1 cellular context compared by ENCODE assay signal in genomic region chr2:203019142-203019541, GRCh38.
TF ChIP-seq lines count a peak whose summit lies in the region.

No MANE protein-coding gene starts in this region.

TF ChIP-seq in HepG2, 621 proteins besides CTCF, POLR2A, EP300 and RAD21:
- TF ChIP-seq LCORL (IDR thresholded peaks at IDR 0.05) (no peak), LCORL (CRISPR knock-in tag; IDR thresholded peaks at IDR 0.05) (no peak), SALL2 (CRISPR knock-in tag; IDR thresholded peaks at IDR 0.05) (no peak), THAP7 (CRISPR knock-in tag; IDR thresholded peaks at IDR 0.05) (no peak), MZF1 (CRISPR knock-in tag; IDR thresholded peaks at IDR 0.05; ENCODE audit: borderline replicate concordance) (no peak), BATF2 (CRISPR knock-in tag; IDR thresholded peaks at IDR 0.05) (no peak), ZNF781 (CRISPR knock-in tag; IDR thresholded peaks at IDR 0.05; ENCODE audit: borderline replicate concordance, not compliant biosample characterization) (no peak), ZNF441 (CRISPR knock-in tag; IDR thresholded peaks at IDR 0.05; ENCODE audit: borderline replicate concordance) (no peak), ARID2 (CRISPR knock-in tag; IDR thresholded peaks at IDR 0.05; ENCODE audit: borderline replicate concordance) (no peak), ZKSCAN8 (CRISPR knock-in tag; IDR thresholded peaks at IDR 0.05; ENCODE audit: borderline replicate concordance) (no peak), PREB (CRISPR knock-in tag; IDR thresholded peaks at IDR 0.05) (no peak)
